14 cellular contexts compared by ENCODE assay signal in genomic region chr20:5592823-5593761, GRCh38. TPM values are rescaled to one million over a fixed set of nuclear protein-coding genes. Genes with fewer than 3 reads are reported as not detected.
A peak's percentile ranks its signal among the peaks of the same experiment; 100 is the strongest.
DNase-seq lines count a peak whose midpoint lies in the region; ATAC-seq and TF ChIP-seq lines count a peak whose summit lies in the region.
"Had no signal": no experiment of that assay in that cellular context is flagged by ENCODE, and none has a peak within 500 bp of the region (broad histone marks: within the 10 kb centered on the region; RNA-seq: fewer than 3 reads in every experiment).

No MANE protein-coding gene starts in this region.

- H3K27me3 ChIP-seq in colonic mucosa: no peaks in the 10 kb centered on the region

- intact Hi-C loops in colonic mucosa (cut with DNase I): no loop called here
- intact Hi-C loops in left ventricle myocardium superior (cut with micrococcal nuclease): no loop called here

- H3K36me3 Mint-ChIP-seq in activated naive CD4-positive, alpha-beta T cell treated with anti-CD3 and anti-CD28 coated beads, Interleukin-2, amount 50 U/mL, for 24 hours: peaks cover 6% of the 10 kb centered on the region
- peaks cover 29 to 42% of the 10 kb centered on the region in 2 donors for H3K36me3 Mint-ChIP-seq in stimulated activated naive B cell treated with anti-CD40 and anti-IgM and Interleukin-4, amounts not matched to agents 10 μg/mL and 1 μg/mL and 100 μg/mL, for 72 hours

- H3K27me3 Mint-ChIP-seq in activated naive CD4-positive, alpha-beta T cell treated with anti-CD3 and anti-CD28 coated beads, Interleukin-2, amount 50 U/mL, for 24 hours: no peaks in the 10 kb centered on the region
- no peaks in the 10 kb centered on the region for H3K27me3 Mint-ChIP-seq in stimulated activated naive B cell treated with anti-CD40 and anti-IgM and Interleukin-4, amounts not matched to agents 10 μg/mL and 1 μg/mL and 100 μg/mL, for 72 hours

- peak overlapping the region; percentile 18 for H3K27ac ChIP-seq in colonic mucosa

- H3K4me3 Mint-ChIP-seq in activated naive CD4-positive, alpha-beta T cell treated with anti-CD3 and anti-CD28 coated beads, Interleukin-2, amount 50 U/mL, for 24 hours: peak overlapping the region; percentile 40
- H3K4me3 Mint-ChIP-seq in stimulated activated naive B cell treated with anti-CD40 and anti-IgM and Interleukin-4, amounts not matched to agents 10 μg/mL and 1 μg/mL and 100 μg/mL, for 72 hours: peak overlapping the region in 1 of 2 donors; percentile 5

- H3K9me3 ChIP-seq in colonic mucosa: no peaks in the 10 kb centered on the region

- no peak overlapping the region for H3K4me3 ChIP-seq in colonic mucosa

- H3K4me1 Mint-ChIP-seq in activated naive CD4-positive, alpha-beta T cell treated with anti-CD3 and anti-CD28 coated beads, Interleukin-2, amount 50 U/mL, for 24 hours: peaks cover 82% of the 10 kb centered on the region
- peaks cover 20 to 65% of the 10 kb centered on the region in 2 donors for H3K4me1 Mint-ChIP-seq in stimulated activated naive B cell treated with anti-CD40 and anti-IgM and Interleukin-4, amounts not matched to agents 10 μg/mL and 1 μg/mL and 100 μg/mL, for 72 hours

- no peaks in the 10 kb centered on the region for H3K9me3 Mint-ChIP-seq in activated naive CD4-positive, alpha-beta T cell treated with anti-CD3 and anti-CD28 coated beads, Interleukin-2, amount 50 U/mL, for 24 hours
- H3K9me3 Mint-ChIP-seq in stimulated activated naive B cell treated with anti-CD40 and anti-IgM and Interleukin-4, amounts not matched to agents 10 μg/mL and 1 μg/mL and 100 μg/mL, for 72 hours: no peaks in the 10 kb centered on the region

- peak in 1 of 2 donors; percentile 52 for ATAC-seq in stimulated activated naive B cell treated with anti-CD40 and anti-IgM and Interleukin-4, amounts not matched to agents 10 μg/mL and 1 μg/mL and 100 μg/mL, for 72 hours (replicated peaks)
- no peak for ATAC-seq in left ventricle myocardium superior
- no peak for ATAC-seq in HG03354 (IDR thresholded peaks at IDR 0.05; ENCODE audit: poor library complexity, severe bottlenecking, unreplicated experiment)

- no peak for TF ChIP-seq CTCF in colonic mucosa (IDR thresholded peaks at IDR 0.05)

- H3K27ac Mint-ChIP-seq in activated naive CD4-positive, alpha-beta T cell treated with anti-CD3 and anti-CD28 coated beads, Interleukin-2, amount 50 U/mL, for 24 hours: peak overlapping the region; percentile 86
- peak overlapping the region; percentile 40 for H3K27ac Mint-ChIP-seq in stimulated activated naive B cell treated with anti-CD40 and anti-IgM and Interleukin-4, amounts not matched to agents 10 μg/mL and 1 μg/mL and 100 μg/mL, for 72 hours

- H3K36me3 ChIP-seq in colonic mucosa: peaks cover 3% of the 10 kb centered on the region

- DNase-seq in activated naive CD4-positive, alpha-beta T cell treated with anti-CD3 and anti-CD28 coated beads, Interleukin-2, amount 50 U/mL, for 16 hours: no peak
- peak; percentile 70 for DNase-seq in OCI-M1 (lab: John Stamatoyannopoulos, UW)
- DNase-seq in colonic mucosa: no peak
- no peak for DNase-seq in stimulated activated naive B cell treated with anti-CD40 and anti-IgM and Interleukin-4, amounts not matched to agents 10 μg/mL and 1 μg/mL and 100 μg/mL, for 72 hours
- no peak for DNase-seq in left ventricle myocardium superior
- no peak for DNase-seq in GM19240 (ENCODE audit: insufficient read length, low spot score)
- DNase-seq: activated CD4-positive, alpha-beta T cell treated with anti-CD3 and anti-CD28 coated beads for 4 hours; dermis blood vessel endothelial cell; DMS79 treated with DMSO at 0.1 percent for 48 hours; NCI-H2171; stimulated activated CD4-positive, alpha-beta T cell treated with anti-CD3 and anti-CD28 coated beads, Interleukin-2, amount 100 ng/mL, for 48 hours; SW 1271 had no signal

- H3K9ac ChIP-seq in colonic mucosa (ENCODE audit: low read depth in 2 of 2, low read length in 2 of 2): no peak overlapping the region

- H3K4me1 ChIP-seq in colonic mucosa: no peaks in the 10 kb centered on the region

RNA-seq across cellular contexts. Expression of gene GPCPD1, which starts 17.7 kb away (rescaled TPM):
- total RNA-seq in colonic mucosa: 10 to 100 TPM; 26.6 to 28.6 TPM
- 20.1 TPM for total RNA-seq in left ventricle myocardium superior
